Comparison of ENCODE assay signal across 10 cellular contexts in the genomic region with DNA sequence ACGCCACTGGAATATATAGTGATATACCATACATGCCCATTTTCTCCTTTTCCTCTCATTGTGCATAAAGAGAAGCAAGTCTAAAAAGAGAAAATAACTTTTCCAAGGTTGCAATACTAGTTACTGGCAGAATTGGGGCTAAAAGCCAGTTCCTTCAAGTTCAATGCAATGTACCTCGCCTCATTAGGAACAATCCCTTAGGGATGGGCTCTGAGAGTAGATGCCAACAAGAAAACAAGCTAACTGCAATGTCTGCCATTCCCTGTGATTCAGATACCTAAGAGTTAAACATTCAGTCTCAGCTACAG.
DNase-seq lines count a peak whose midpoint lies in the region; ATAC-seq and TF ChIP-seq lines count a peak whose summit lies in the region.
"Had no signal": no experiment of that assay in that cellular context is flagged by ENCODE, and none has a peak within 500 bp of the region (broad histone marks: within the 10 kb centered on the region; RNA-seq: fewer than 3 reads in every experiment).

No MANE protein-coding gene starts in this region.

- peaks cover 4% of the 10 kb centered on the region for H3K27me3 Mint-ChIP-seq in activated CD4-positive, alpha-beta T cell treated with anti-CD3 and anti-CD28 coated beads, Interleukin-2, amount 10 ng/mL, durations not matched to agents 7 days and 5 days

- WGBS in mesodermal cell (ENCODE audit: insufficient coverage in 2 of 2), 2 experiments = 0 to 47% methylated on average over 1 to 2 of the region's 2 CpGs

- peaks cover 19% of the 10 kb centered on the region for H3K4me1 Mint-ChIP-seq in activated CD4-positive, alpha-beta T cell treated with anti-CD3 and anti-CD28 coated beads, Interleukin-2, amount 10 ng/mL, durations not matched to agents 7 days and 5 days

- H3K36me3 ChIP-seq in breast epithelium = no peaks in the 10 kb centered on the region
- no peaks in the 10 kb centered on the region for H3K36me3 ChIP-seq in mesodermal cell (ENCODE audit: control insufficient read depth, insufficient read depth, low read length)
- H3K36me3 ChIP-seq in tibial artery = no peaks in the 10 kb centered on the region
- H3K36me3 ChIP-seq: neutrophil had no signal

- H3K36me3 Mint-ChIP-seq in activated CD4-positive, alpha-beta T cell treated with anti-CD3 and anti-CD28 coated beads, Interleukin-2, amount 10 ng/mL, durations not matched to agents 7 days and 5 days (ENCODE audit: low read depth) = no peaks in the 10 kb centered on the region

- H3K4me1 ChIP-seq in breast epithelium (peaks cover 0 to 7% of the 10 kb centered on the region in 2 donors), mesodermal cell (ENCODE audit: control insufficient read depth, insufficient read depth, low read length, poor library complexity, severe bottlenecking) (peaks cover 40% of the 10 kb centered on the region), tibial artery (peaks cover 0 to 63% (median 32%) of the 10 kb centered on the region in 4 donors)

- intact Hi-C loops in breast epithelium (cut with DNase I; ENCODE audit: low total_unique reads) (no loop called here), tibial artery (cut with DNase I; ENCODE audit: low total_unique reads) (loop anchor here (10.0 kb wide), 1 partner anchor 150 kb away; no protein-coding TSS in a partner anchor)

- POLR2A ChIA-PET in activated CD4-positive, alpha-beta T cell treated with anti-CD3 and anti-CD28 coated beads, Interleukin-2, amount 10 ng/mL, durations not matched to agents 7 days and 5 days (lab: Charles Lee) = no interaction called here

- ATAC-seq in GM18511 (IDR thresholded peaks at IDR 0.05; ENCODE audit: unreplicated experiment) = no peak

- H3K27ac ChIP-seq in breast epithelium = peak overlapping the region; percentile 80 to 89
- H3K27ac ChIP-seq in mesodermal cell (ENCODE audit: low read depth, low read length, severe bottlenecking) = peak overlapping the region; percentile 91
- peak overlapping the region; percentile 72 to 79 for H3K27ac ChIP-seq in tibial artery
- H3K27ac ChIP-seq: neutrophil had no signal

- no peak for DNase-seq in activated CD4-positive, alpha-beta T cell treated with anti-CD3 and anti-CD28 coated beads, Interleukin-2, amount 10 ng/mL, durations not matched to agents 7 days and 5 days
- DNase-seq in activated CD4-positive, alpha-beta T cell treated with anti-CD3 and anti-CD28 coated beads, Interleukin-2, amount 50 U/mL, for 48 hours = no peak
- DNase-seq in breast epithelium (ENCODE audit: low spot score in 2 of 2) = no peak
- no peak for DNase-seq in tibial artery
- no peak for DNase-seq in CD1c-positive myeloid dendritic cell (ENCODE audit: extremely low spot score)
- DNase-seq in retina = no peak
- DNase-seq: activated CD4-positive, alpha-beta T cell treated with anti-CD3 and anti-CD28 coated beads for 48 hours had no signal

- CTCF ChIA-PET in activated CD4-positive, alpha-beta T cell treated with anti-CD3 and anti-CD28 coated beads, Interleukin-2, amount 10 ng/mL, durations not matched to agents 7 days and 5 days (lab: Charles Lee) = no interaction called here

- H3K9me3 ChIP-seq in breast epithelium (no peaks in the 10 kb centered on the region), mesodermal cell (ENCODE audit: control insufficient read depth, low read length) (no peaks in the 10 kb centered on the region), tibial artery (no peaks in the 10 kb centered on the region)
- H3K9me3 ChIP-seq: neutrophil had no signal

- H3K9me3 Mint-ChIP-seq in activated CD4-positive, alpha-beta T cell treated with anti-CD3 and anti-CD28 coated beads, Interleukin-2, amount 10 ng/mL, durations not matched to agents 7 days and 5 days = no peaks in the 10 kb centered on the region

- H3K4me3 ChIP-seq in breast epithelium (peak overlapping the region; percentile 41 to 69 (median 46)), mesodermal cell (ENCODE audit: extremely low read depth, insufficient read depth, low read length, poor library complexity, severe bottlenecking) (peak overlapping the region; percentile 33), tibial artery (peak overlapping the region; percentile 46 to 59)

- TF ChIP-seq POLR2A in breast epithelium (IDR thresholded peaks at IDR 0.05) = no peak

- no peak overlapping the region for H3K27ac Mint-ChIP-seq in activated CD4-positive, alpha-beta T cell treated with anti-CD3 and anti-CD28 coated beads, Interleukin-2, amount 10 ng/mL, durations not matched to agents 7 days and 5 days

- TF ChIP-seq CTCF in breast epithelium (IDR thresholded peaks at IDR 0.05) (no peak), tibial artery (IDR thresholded peaks at IDR 0.05) (no peak)

- peak overlapping the region; percentile 4 for H3K4me3 Mint-ChIP-seq in activated CD4-positive, alpha-beta T cell treated with anti-CD3 and anti-CD28 coated beads, Interleukin-2, amount 10 ng/mL, durations not matched to agents 7 days and 5 days

- H3K27me3 ChIP-seq in breast epithelium (no peaks in the 10 kb centered on the region), tibial artery (no peaks in the 10 kb centered on the region)
